Comparison of ENCODE assay signal across 8 cellular contexts in genomic region chr1:8423702-8424538, GRCh38.
DNase-seq lines count a peak whose midpoint lies in the region; ATAC-seq, FAIRE-seq and TF ChIP-seq lines count a peak whose summit lies in the region.

No MANE protein-coding gene starts in this region.

- H3K27me3 Mint-ChIP-seq in CD4-positive, alpha-beta memory T cell, result no peaks in the 10 kb centered on the region
- H3K27me3 Mint-ChIP-seq in nephron progenitor cell (ENCODE audit: low read depth, poor library complexity), result no peaks in the 10 kb centered on the region

- TF ChIP-seq CTCF in HFF-Myc (IDR thresholded peaks at IDR 0.05; ENCODE audit: low read depth, low read length, missing control alignments), result no peak
- TF ChIP-seq CTCF in PC-3 (conservative IDR thresholded peaks at IDR 0.05; ENCODE audit: low read depth, low read length), result no peak
- TF ChIP-seq CTCF in fibroblast of mammary gland (conservative IDR thresholded peaks at IDR 0.05; ENCODE audit: control insufficient read depth, insufficient read depth, low read depth, low read length), result no peak
- no peak for TF ChIP-seq CTCF in nephron progenitor cell (IDR thresholded peaks at IDR 0.05)
- TF ChIP-seq CTCF in thoracic aorta (IDR thresholded peaks at IDR 0.05), result no peak

- H3K9me3 ChIP-seq in CD4-positive, alpha-beta memory T cell (ENCODE audit: control insufficient read depth in 1 of 2, low read length in 2 of 2), result no peaks in the 10 kb centered on the region
- no peaks in the 10 kb centered on the region for H3K9me3 ChIP-seq in PC-3 (ENCODE audit: low read length)
- H3K9me3 ChIP-seq in thoracic aorta, result no peaks in the 10 kb centered on the region

- CTCF ChIA-PET in CD4-positive, alpha-beta memory T cell (lab: Charles Lee; ENCODE audit: partially characterized antibody), result interaction anchor here (1.1 to 8.5 kb wide), 3 partner anchors 15 to 303 kb away, joined by 3 to 88 read pairs (median 3); no protein-coding TSS in a partner anchor
- CTCF ChIA-PET in PC-3 (lab: Charles Lee), result no interaction called here

- H3K79me2 ChIP-seq in PC-3 (ENCODE audit: low read length), result peaks cover 45% of the 10 kb centered on the region

- no peaks in the 10 kb centered on the region for H3K9me2 ChIP-seq in PC-3 (replicated peaks; ENCODE audit: low read length)

- peak overlapping the region; percentile 89 to 98 (median 95) for H3K27ac Mint-ChIP-seq in CD4-positive, alpha-beta memory T cell
- peak overlapping the region; percentile 100 for H3K27ac Mint-ChIP-seq in nephron progenitor cell

- POLR2A ChIA-PET in CD4-positive, alpha-beta memory T cell (lab: Charles Lee; ENCODE audit: partially characterized antibody), result interaction anchor here (0.6 to 7.0 kb wide), 17 partner anchors 8 to 706 kb away, joined by 3 to 60 read pairs (median 4); no protein-coding TSS in a partner anchor
- POLR2A ChIA-PET in PC-3 (lab: Charles Lee; ENCODE audit: unreplicated experiment), result interaction anchor here (0.5 kb wide), 1 partner anchor 15 kb away, joined by 3 read pairs; no protein-coding TSS in a partner anchor

- FAIRE-seq in GM19239 (lab: Jason Lieb, UNC), result no peak

- H3K4me1 ChIP-seq in CD4-positive, alpha-beta memory T cell (ENCODE audit: insufficient read depth, low read length), result peaks cover 78% of the 10 kb centered on the region
- peaks cover 37% of the 10 kb centered on the region for H3K4me1 ChIP-seq in PC-3 (ENCODE audit: insufficient read depth, low read length)
- H3K4me1 ChIP-seq in thoracic aorta (ENCODE audit: control insufficient read depth in 1 of 2, low read depth in 2 of 2), result peaks cover 42 to 64% of the 10 kb centered on the region in 2 donors

- H4K20me1 ChIP-seq in PC-3 (ENCODE audit: low read length), result peaks cover 17% of the 10 kb centered on the region

- no peaks in the 10 kb centered on the region for H3K36me3 ChIP-seq in CD4-positive, alpha-beta memory T cell (ENCODE audit: insufficient read depth, low read length)
- peaks cover 18% of the 10 kb centered on the region for H3K36me3 ChIP-seq in PC-3 (ENCODE audit: low read depth, low read length)
- peaks cover 7% of the 10 kb centered on the region for H3K36me3 ChIP-seq in thoracic aorta

- peaks cover 38 to 46% (median 42%) of the 10 kb centered on the region in 4 donors for H3K4me1 Mint-ChIP-seq in CD4-positive, alpha-beta memory T cell
- peaks cover 39% of the 10 kb centered on the region for H3K4me1 Mint-ChIP-seq in nephron progenitor cell

- peak overlapping the region; percentile 86 for H3K4me2 ChIP-seq in PC-3 (ENCODE audit: low read length)

- intact Hi-C loops in CD4-positive, alpha-beta memory T cell (cut with micrococcal nuclease), result loop anchor here (2.0 to 5.0 kb wide), 3 partner anchors 29 to 101 kb away; no protein-coding TSS in a partner anchor
- intact Hi-C loops in PC-3 (cut with micrococcal nuclease), result loop anchor here (5.0 kb wide), 1 partner anchor 278 kb away; no protein-coding TSS in a partner anchor

- BruUV-seq in PC-3 (replicated peaks; lab: Mats Ljungman, UMichigan), result no TSS peak

- peak overlapping the region; percentile 93 for H3K9ac ChIP-seq in PC-3 (ENCODE audit: low read length)

- no peaks in the 10 kb centered on the region for H3K27me3 ChIP-seq in CD4-positive, alpha-beta memory T cell (ENCODE audit: insufficient read depth, low read length)
- H3K27me3 ChIP-seq in PC-3 (ENCODE audit: low read length) (no peaks in the 10 kb centered on the region), thoracic aorta (replicated peaks; ENCODE audit: insufficient read depth) (no peaks in the 10 kb centered on the region)

- peak overlapping the region; percentile 61 for H2AFZ ChIP-seq in PC-3 (ENCODE audit: low read length)

- ATAC-seq in PC-3 (peak; percentile 53), thoracic aorta (ENCODE audit: insufficient number of reproducible peaks, low FRiP score, low read depth) (no peak)

- no peaks in the 10 kb centered on the region for H3K9me3 Mint-ChIP-seq in CD4-positive, alpha-beta memory T cell
- H3K9me3 Mint-ChIP-seq in nephron progenitor cell, result no peaks in the 10 kb centered on the region

- H3F3A ChIP-seq in PC-3 (ENCODE audit: low read length, unreplicated experiment), result no peaks in the 10 kb centered on the region

- peak overlapping the region; percentile 15 to 89 for H3K4me3 ChIP-seq in CD4-positive, alpha-beta memory T cell (ENCODE audit: low read length in 2 of 2)
- peak overlapping the region; percentile 59 for H3K4me3 ChIP-seq in HFF-Myc (replicated peaks; ENCODE audit: low read depth, low read length)
- H3K4me3 ChIP-seq in PC-3 (ENCODE audit: low read length), result peak overlapping the region; percentile 75
- H3K4me3 ChIP-seq in fibroblast of mammary gland (ENCODE audit: control insufficient read depth, low read depth, low read length), result peak overlapping the region; percentile 86
- H3K4me3 ChIP-seq in thoracic aorta, result peak overlapping the region; percentile 82

- peak; percentile 43 to 75 (median 49) for DNase-seq in CD4-positive, alpha-beta memory T cell
- no peak for DNase-seq in HFF-Myc (ENCODE audit: extremely low read depth, low read depth)
- peak; percentile 61 for DNase-seq in PC-3
- peak; percentile 32 for DNase-seq in activated T-helper 1 cell treated with Interleukin-2 at 50 U/mL for 16 hours (ENCODE audit: low read depth)
- peak; percentile 71 for DNase-seq in fibroblast of mammary gland (ENCODE audit: low read depth)
- peak; percentile 88 for DNase-seq in nephron progenitor cell
- DNase-seq in thoracic aorta (ENCODE audit: low spot score), result peak; percentile 28
- DNase-seq in GM19239 (ENCODE audit: insufficient read length, low spot score), result no peak

- peak overlapping the region; percentile 89 to 95 (median 93) for H3K4me3 Mint-ChIP-seq in CD4-positive, alpha-beta memory T cell
- H3K4me3 Mint-ChIP-seq in nephron progenitor cell, result peak overlapping the region; percentile 81

- peaks cover 5% of the 10 kb centered on the region in 2 donors for H3K36me3 Mint-ChIP-seq in CD4-positive, alpha-beta memory T cell
- peaks cover 22% of the 10 kb centered on the region for H3K36me3 Mint-ChIP-seq in nephron progenitor cell (ENCODE audit: low read depth)

- peak overlapping the region; percentile 84 for H3K27ac ChIP-seq in CD4-positive, alpha-beta memory T cell (ENCODE audit: low read depth, low read length)
- H3K27ac ChIP-seq in PC-3 (ENCODE audit: low read length), result peak overlapping the region; percentile 93
- peak overlapping the region; percentile 96 to 99 for H3K27ac ChIP-seq in thoracic aorta

Comparison
In these comparisons a context has a peak if more than half of its experiments do, and no peak if none do; other contexts are left out.
1. DNase-seq: peak in CD4-positive, alpha-beta memory T cell (5 of 5), PC-3 (single experiment), activated T-helper 1 cell treated with Interleukin-2 at 50 U/mL for 16 hours (single experiment), fibroblast of mammary gland (single experiment), nephron progenitor cell (single experiment) and thoracic aorta (single experiment); none in HFF-Myc (single experiment) and GM19239 (single experiment).
2. Peak in every context shown above with its lines, with median percentiles within 50 percentile points of each other: H3K27ac ChIP-seq and H3K4me3 ChIP-seq.